Comparison of ENCODE assay signal across 12 cellular contexts in genomic region chr1:193540511-193540910, GRCh38.
DNase-seq lines count a peak whose midpoint lies in the region; ATAC-seq, FAIRE-seq and TF ChIP-seq lines count a peak whose summit lies in the region.
"Had no signal": no experiment of that assay in that cellular context is flagged by ENCODE, and none has a peak within 500 bp of the region (broad histone marks: within the 10 kb centered on the region; RNA-seq: fewer than 3 reads in every experiment).

No MANE protein-coding gene starts in this region.

- POLR2A ChIA-PET in GM12878 (lab: Charles Lee) = interaction anchor here (1.7 kb wide), 1 partner anchor 9 kb away, joined by 4 read pairs; no protein-coding TSS in a partner anchor
- POLR2A ChIA-PET in WTC11 (lab: Charles Lee) = no interaction called here

- H3K27me3 ChIP-seq in GM12878 (replicated peaks in 1 of 2; ENCODE audit: control insufficient read depth in 2 of 2, insufficient read depth in 2 of 2, low read length in 1 of 2) (peaks cover 0 to 3% of the 10 kb centered on the region in 2 experiments; a peak in 1 of 4 replicates), prostate gland (replicated peaks; ENCODE audit: insufficient read depth) (no peaks in the 10 kb centered on the region)

- H3K4me1 ChIP-seq in GM12878 (ENCODE audit: control insufficient read depth, insufficient read depth, low read length) = peaks cover 30% of the 10 kb centered on the region
- H3K4me1 ChIP-seq in prostate gland (replicated peaks) = no peaks in the 10 kb centered on the region

- H2AFZ ChIP-seq in GM12878 (ENCODE audit: control insufficient read depth, low read depth, low read length) = no peak overlapping the region

- intact Hi-C loops in GM12878 (cut with micrococcal nuclease; ENCODE audit: unreplicated experiment) = no loop called here
- intact Hi-C loops in prostate gland (cut with DNase I) = no loop called here

- H3K4me2 ChIP-seq in GM12878 (ENCODE audit: control insufficient read depth, insufficient read depth) = peak overlapping the region; percentile 87

- no peak for FAIRE-seq in GM12878 (lab: Jason Lieb, UNC)

- H3K4me3 ChIP-seq in GM12878 (no peak overlapping the region), prostate gland (no peak overlapping the region)
- H3K4me3 ChIP-seq: lung had no signal

- TF ChIP-seq POLR2A in GM12878 (IDR thresholded peaks at IDR 0.05; ENCODE audit: low read depth, low read length) (no peak), prostate gland (IDR thresholded peaks at IDR 0.05) (no peak)

- no peaks in the 10 kb centered on the region for H4K20me1 ChIP-seq in GM12878 (ENCODE audit: control insufficient read depth, insufficient read depth)

- H3K4me1 Mint-ChIP-seq in WTC11 = peaks cover 22% of the 10 kb centered on the region

- H3K36me3 ChIP-seq in GM12878 (ENCODE audit: control insufficient read depth in 2 of 2, insufficient read depth in 2 of 2, low read length in 1 of 2) = no peaks in the 10 kb centered on the region
- H3K36me3 ChIP-seq in prostate gland = no peaks in the 10 kb centered on the region

- in situ Hi-C loops in GM12878 (cut with MboI) = no loop called here

- DNase-seq in GM12878 (ENCODE audit: low read depth, low spot score) (no peak), DMS153 (lab: John Stamatoyannopoulos, UW) (no peak), CD1c-positive myeloid dendritic cell (ENCODE audit: extremely low spot score) (no peak), WTC11 (ENCODE audit: low spot score) (no peak), prostate gland (ENCODE audit: low spot score) (no peak)
- DNase-seq: DND-41, NCI-H446 treated with DMSO at 0.1 percent for 48 hours had no signal

- no peak overlapping the region for H3K27ac Mint-ChIP-seq in WTC11

- H3K27ac ChIP-seq in GM12878 (ENCODE audit: control insufficient read depth, insufficient read depth) (peak overlapping the region; percentile 72; the same call in 1 of the 2 replicates), prostate gland (no peak overlapping the region)
- H3K27ac ChIP-seq: VCaP had no signal

- H3K9me3 ChIP-seq in GM12878 (replicated peaks; ENCODE audit: control insufficient read depth, insufficient read depth, low read length) (no peaks in the 10 kb centered on the region), prostate gland (no peaks in the 10 kb centered on the region)

- TF ChIP-seq CTCF in GM12878 (IDR thresholded peaks at IDR 0.05 in 2 of 3, conservative IDR thresholded peaks at IDR 0.05 in 1 of 3; ENCODE audit: control insufficient read depth in 2 of 3, extremely low read depth in 1 of 3, insufficient read depth in 1 of 3, low read depth in 3 of 3, low read length in 3 of 3) (no peak), WTC11 (IDR thresholded peaks at IDR 0.05) (no peak), prostate gland (IDR thresholded peaks at IDR 0.05) (no peak)

- TF ChIP-seq EP300 in GM12878 (IDR thresholded peaks at IDR 0.05; ENCODE audit: borderline replicate concordance in 1 of 2, control insufficient read depth in 1 of 2, low read depth in 2 of 2, low read length in 2 of 2) = no peak

- CTCF ChIA-PET in GM12878 (lab: Yijun Ruan, JAX) (no interaction called here), WTC11 (lab: Charles Lee) (no interaction called here)

- RAD21 ChIA-PET in GM12878 (lab: Charles Lee; ENCODE audit: unreplicated experiment) = interaction anchor here (1.1 kb wide), 1 partner anchor 16 kb away, joined by 4 read pairs; no protein-coding TSS in a partner anchor

- no peak overlapping the region for H3K4me3 Mint-ChIP-seq in WTC11

- ATAC-seq in GM18498 (IDR thresholded peaks at IDR 0.05; ENCODE audit: unreplicated experiment) (peak; percentile 14), GM21423 (IDR thresholded peaks at IDR 0.05; ENCODE audit: unreplicated experiment) (peak; percentile 3), HG03378 (IDR thresholded peaks at IDR 0.05; ENCODE audit: unreplicated experiment) (peak; percentile 2), GM12878 (no peak), WTC11 (no peak)

- peaks cover 4% of the 10 kb centered on the region for H3K9me3 Mint-ChIP-seq in WTC11

- no peaks in the 10 kb centered on the region for H3K36me3 Mint-ChIP-seq in WTC11

- H3K27me3 Mint-ChIP-seq in WTC11 (ENCODE audit: low read depth) = no peaks in the 10 kb centered on the region

- SMC1A ChIA-PET in GM12878 (lab: Charles Lee; ENCODE audit: uncharacterized antibody, unreplicated experiment) = interaction anchor here (1.0 to 1.5 kb wide), 2 partner anchors 37 to 61 kb away, joined by 3 read pairs; no protein-coding TSS in a partner anchor

- TF ChIP-seq RAD21 in GM12878 (IDR thresholded peaks at IDR 0.05; ENCODE audit: insufficient read depth, low read depth, low read length) = no peak

- no peak overlapping the region for H3K9ac ChIP-seq in GM12878 (ENCODE audit: control insufficient read depth, insufficient read depth, low read length)

- no peaks in the 10 kb centered on the region for H3K79me2 ChIP-seq in GM12878 (ENCODE audit: control insufficient read depth, insufficient read depth, low read length)

- BruUV-seq in GM12878 (replicated peaks; lab: Mats Ljungman, UMichigan) = no TSS peak

TF ChIP-seq in GM12878, 131 proteins besides CTCF, POLR2A, EP300 and RAD21 (continues in another document):
- TF ChIP-seq TARDBP (IDR thresholded peaks at IDR 0.05; ENCODE audit: borderline replicate concordance) (no peak), HCFC1 (IDR thresholded peaks at IDR 0.05; ENCODE audit: low read length) (no peak), RELA (IDR thresholded peaks at IDR 0.05; ENCODE audit: borderline replicate concordance, partially characterized antibody) (no peak), E4F1 (IDR thresholded peaks at IDR 0.05; ENCODE audit: borderline replicate concordance, partially characterized antibody) (no peak)

TF ChIP-seq in WTC11, 78 proteins besides CTCF, POLR2A, EP300 and RAD21:
- TF ChIP-seq ERG (CRISPR knock-in tag; IDR thresholded peaks at IDR 0.05) (no peak), ZNF425 (CRISPR knock-in tag; conservative IDR thresholded peaks at IDR 0.05) (no peak), EMX1 (CRISPR knock-in tag; IDR thresholded peaks at IDR 0.05) (no peak)

Comparison
In these comparisons a context has a peak if more than half of its experiments do, and no peak if none do; other contexts are left out.
1. ATAC-seq: peak in GM18498 (single experiment), GM21423 (single experiment) and HG03378 (single experiment); none in GM12878 (single experiment) and WTC11 (single experiment).